24 cellular contexts compared by ENCODE assay signal in genomic region chr4:156248921-156249320, GRCh38.
"Had no signal": no experiment of that assay in that cellular context is flagged by ENCODE, and none has a peak within 500 bp of the region (broad histone marks: within the 10 kb centered on the region; RNA-seq: fewer than 3 reads in every experiment).

No MANE protein-coding gene starts in this region.

- H3K27me3 ChIP-seq: MG63 had no signal

- DNase-seq: activated CD4-positive, alpha-beta T cell treated with anti-CD3 and anti-CD28 coated beads for 48 hours; activated CD4-positive, alpha-beta T cell treated with anti-CD3 and anti-CD28 coated beads, Interleukin-2, amount 50 U/mL, for 4 hours; activated CD4-positive, CD25-positive, alpha-beta regulatory T cell treated with anti-CD3 and anti-CD28 coated beads, Interleukin-2, amount 50 U/mL, for 72 hours; activated CD8-positive, alpha-beta memory T cell treated with anti-CD3 and anti-CD28 coated beads, Interleukin-2, amount 50 U/mL, for 48 hours; activated CD8-positive, alpha-beta T cell treated with anti-CD3 and anti-CD28 coated beads, Interleukin-2, amount 10 ng/mL, durations not matched to agents 7 days and 5 days; activated effector memory CD4-positive, alpha-beta T cell treated with Interleukin-2 at 50 U/mL for 16 hours; activated naive CD4-positive, alpha-beta T cell; activated T-cell treated with anti-CD3 and anti-CD28 coated beads, Interleukin-2, amount 50 U/mL, for 24 hours; aorta; KG1; MG63; NCI-H1092 treated with DMSO at 0.1 percent for 48 hours; NCI-H1417 treated with DMSO at 0.1 percent for 48 hours; NCI-H1694; NCI-H2029; NCI-H2107; NCI-H2171 treated with DMSO at 0.1 percent for 48 hours; NCI-H226; NCI-H526; NCI-H774; NK-92 treated with Interleukin-12 subunit alpha and Interleukin-12 subunit beta, amount 100 ng/mL, for 24 hours; SIG-M5; T-helper 1 cell had no signal

- H3K9me3 ChIP-seq: MG63 had no signal

- ATAC-seq: activated CD8-positive, alpha-beta T cell treated with anti-CD3 and anti-CD28 coated beads, Interleukin-2, amount 10 ng/mL, durations not matched to agents 7 days and 5 days; WTC11 had no signal

- H3K36me3 ChIP-seq: MG63 had no signal

- H3K4me3 ChIP-seq: MG63 had no signal
